In the genomic region with DNA sequence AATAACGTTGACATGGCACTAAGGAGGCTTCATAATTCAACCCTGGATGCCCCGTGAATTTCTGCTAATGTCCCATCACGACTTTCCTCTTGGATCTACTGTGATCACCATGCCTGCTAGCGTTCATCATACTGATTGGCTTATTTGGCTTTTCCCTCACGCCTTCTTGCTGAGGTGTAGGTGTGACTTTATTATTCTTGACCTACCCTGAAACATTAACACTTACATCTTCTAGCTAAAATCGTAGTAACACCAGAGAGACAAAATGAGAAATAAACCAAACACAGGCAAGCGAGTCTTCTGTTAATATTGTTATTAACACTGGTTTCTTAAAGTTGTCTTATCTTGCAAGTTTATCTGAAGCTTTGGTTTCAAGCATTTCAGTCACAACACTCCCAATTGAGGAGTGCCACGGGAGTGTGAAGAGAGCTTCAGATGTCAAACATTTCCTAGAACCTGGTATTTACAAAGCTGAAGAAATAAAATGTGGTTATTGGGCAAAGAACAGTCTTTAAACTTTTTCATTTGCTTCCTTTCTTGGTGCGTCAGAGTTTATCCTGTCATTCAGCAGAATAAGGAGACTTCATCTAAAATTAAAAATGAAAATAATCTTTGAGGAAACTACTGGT, we compare ENCODE assay signal across 23 cellular contexts. TPM values are rescaled to one million over a fixed set of nuclear protein-coding genes. Genes with fewer than 3 reads are reported as not detected.
DNase-seq lines count a peak whose midpoint lies in the region; ATAC-seq and TF ChIP-seq lines count a peak whose summit lies in the region.
"Had no signal": no experiment of that assay in that cellular context is flagged by ENCODE, and none has a peak within 500 bp of the region (broad histone marks: within the 10 kb centered on the region; RNA-seq: fewer than 3 reads in every experiment).

No MANE protein-coding gene starts in this region.

- peaks cover 77% of the 10 kb centered on the region for H3K36me3 Mint-ChIP-seq in activated naive CD4-positive, alpha-beta T cell treated with anti-CD3 and anti-CD28 coated beads, Interleukin-2, amount 10 ng/mL, durations not matched to agents 7 days and 5 days
- peaks cover 3% of the 10 kb centered on the region for H3K36me3 Mint-ChIP-seq in T-helper 17 cell (ENCODE audit: low read depth)
- peaks cover 35% of the 10 kb centered on the region for H3K36me3 Mint-ChIP-seq in central memory CD8-positive, alpha-beta T cell (ENCODE audit: insufficient read depth)
- H3K36me3 Mint-ChIP-seq in stimulated activated effector memory CD8-positive, alpha-beta T cell treated with anti-CD3 and anti-CD28 coated beads, Interleukin-12 subunit alpha, Interleukin-12 subunit beta, amount 100 ng/mL, for 72 hours, result peaks cover 67% of the 10 kb centered on the region

- TF ChIP-seq CTCF in tibial artery (IDR thresholded peaks at IDR 0.05), result no peak

- CTCF ChIA-PET in activated naive CD4-positive, alpha-beta T cell treated with anti-CD3 and anti-CD28 coated beads, Interleukin-2, amount 10 ng/mL, durations not matched to agents 7 days and 5 days (lab: Charles Lee), result interaction anchor here (0.8 to 1.8 kb wide), 13 partner anchors 8 to 246 kb away, joined by 3 to 7 read pairs (median 4); no protein-coding TSS in a partner anchor

- H3K4me1 Mint-ChIP-seq in activated naive CD4-positive, alpha-beta T cell treated with anti-CD3 and anti-CD28 coated beads, Interleukin-2, amount 10 ng/mL, durations not matched to agents 7 days and 5 days, result peaks cover 77% of the 10 kb centered on the region
- peaks cover 17% of the 10 kb centered on the region for H3K4me1 Mint-ChIP-seq in T-helper 17 cell
- H3K4me1 Mint-ChIP-seq in central memory CD8-positive, alpha-beta T cell, result peaks cover 34% of the 10 kb centered on the region
- peaks cover 48% of the 10 kb centered on the region for H3K4me1 Mint-ChIP-seq in stimulated activated effector memory CD8-positive, alpha-beta T cell treated with anti-CD3 and anti-CD28 coated beads, Interleukin-12 subunit alpha, Interleukin-12 subunit beta, amount 100 ng/mL, for 72 hours

- intact Hi-C loops in tibial artery (cut with DNase I; ENCODE audit: low total_unique reads), result loop anchor here (2.0 kb wide), 1 partner anchor 247 kb away; no protein-coding TSS in a partner anchor

- H3K27me3 Mint-ChIP-seq in activated naive CD4-positive, alpha-beta T cell treated with anti-CD3 and anti-CD28 coated beads, Interleukin-2, amount 10 ng/mL, durations not matched to agents 7 days and 5 days, result no peaks in the 10 kb centered on the region
- no peaks in the 10 kb centered on the region for H3K27me3 Mint-ChIP-seq in T-helper 17 cell
- H3K27me3 Mint-ChIP-seq in central memory CD8-positive, alpha-beta T cell, result no peaks in the 10 kb centered on the region

- peak; percentile 37 for ATAC-seq in T-helper 17 cell
- ATAC-seq in central memory CD8-positive, alpha-beta T cell (replicated peaks; ENCODE audit: extremely low read depth, poor library complexity, severe bottlenecking), result no peak
- peak; percentile 55 for ATAC-seq in stimulated activated effector memory CD8-positive, alpha-beta T cell treated with anti-CD3 and anti-CD28 coated beads, Interleukin-12 subunit alpha, Interleukin-12 subunit beta, amount 100 ng/mL, for 72 hours
- ATAC-seq in GM21723 (IDR thresholded peaks at IDR 0.05; ENCODE audit: unreplicated experiment), result no peak
- ATAC-seq: heart right ventricle, mucosa of descending colon had no signal

- H3K4me3 ChIP-seq in tibial artery, result no peak overlapping the region
- H3K4me3 ChIP-seq: heart right ventricle, left ventricle myocardium inferior, mucosa of descending colon, Peyer's patch, testis had no signal

- no peak overlapping the region for H3K27ac ChIP-seq in tibial artery
- H3K27ac ChIP-seq: C4-2B, epithelial cell of prostate, left ventricle myocardium inferior, testis had no signal

- peak overlapping the region; percentile 78 for H3K27ac Mint-ChIP-seq in activated naive CD4-positive, alpha-beta T cell treated with anti-CD3 and anti-CD28 coated beads, Interleukin-2, amount 10 ng/mL, durations not matched to agents 7 days and 5 days
- H3K27ac Mint-ChIP-seq in T-helper 17 cell, result peak overlapping the region; percentile 89
- peak overlapping the region; percentile 58 for H3K27ac Mint-ChIP-seq in central memory CD8-positive, alpha-beta T cell (ENCODE audit: low read depth)
- peak overlapping the region; percentile 58 for H3K27ac Mint-ChIP-seq in stimulated activated effector memory CD8-positive, alpha-beta T cell treated with anti-CD3 and anti-CD28 coated beads, Interleukin-12 subunit alpha, Interleukin-12 subunit beta, amount 100 ng/mL, for 72 hours

- peaks cover 0 to 5% (median 2%) of the 10 kb centered on the region in 4 donors for H3K4me1 ChIP-seq in tibial artery
- H3K4me1 ChIP-seq: Peyer's patch, testis had no signal

- H3K27me3 ChIP-seq in tibial artery, result no peaks in the 10 kb centered on the region
- H3K27me3 ChIP-seq: Peyer's patch, testis had no signal

- no peaks in the 10 kb centered on the region for H3K36me3 ChIP-seq in tibial artery
- H3K36me3 ChIP-seq: left ventricle myocardium inferior, Peyer's patch had no signal

- peak overlapping the region; percentile 4 for H3K4me3 Mint-ChIP-seq in activated naive CD4-positive, alpha-beta T cell treated with anti-CD3 and anti-CD28 coated beads, Interleukin-2, amount 10 ng/mL, durations not matched to agents 7 days and 5 days
- H3K4me3 Mint-ChIP-seq in T-helper 17 cell, result peak overlapping the region; percentile 15
- H3K4me3 Mint-ChIP-seq in central memory CD8-positive, alpha-beta T cell, result peak overlapping the region; percentile 57
- H3K4me3 Mint-ChIP-seq in stimulated activated effector memory CD8-positive, alpha-beta T cell treated with anti-CD3 and anti-CD28 coated beads, Interleukin-12 subunit alpha, Interleukin-12 subunit beta, amount 100 ng/mL, for 72 hours, result peak overlapping the region; percentile 32

- H3K9me3 ChIP-seq in T-helper 17 cell (ENCODE audit: control insufficient read depth, low read length, poor library complexity, severe bottlenecking) (no peaks in the 10 kb centered on the region), tibial artery (no peaks in the 10 kb centered on the region)
- H3K9me3 ChIP-seq: heart right ventricle, left ventricle myocardium inferior, mucosa of descending colon, Peyer's patch, testis had no signal

- DNase-seq in activated naive CD4-positive, alpha-beta T cell treated with anti-CD3 and anti-CD28 coated beads, Interleukin-2, amount 10 ng/mL, durations not matched to agents 7 days and 5 days, result no peak
- no peak for DNase-seq in activated naive CD4-positive, alpha-beta T cell treated with anti-CD3 and anti-CD28 coated beads, Interleukin-2, amount 50 U/mL, for 16 hours
- no peak for DNase-seq in T-helper 17 cell
- no peak for DNase-seq in central memory CD8-positive, alpha-beta T cell (ENCODE audit: low spot score in 2 of 2)
- DNase-seq in stimulated activated effector memory CD8-positive, alpha-beta T cell treated with anti-CD3 and anti-CD28 coated beads, Interleukin-12 subunit alpha, Interleukin-12 subunit beta, amount 100 ng/mL, for 72 hours (ENCODE audit: low spot score in 2 of 2), result no peak
- no peak for DNase-seq in tibial artery
- DNase-seq in amygdala (lab: John Stamatoyannopoulos, UW), result no peak
- DNase-seq: activated effector memory CD4-positive, alpha-beta T cell treated with anti-CD3 and anti-CD28 coated beads, Interleukin-2, amount 50 U/mL, for 16 hours; cerebellar nuclear complex; DMS153; foreskin fibroblast; heart right ventricle; left ventricle myocardium inferior; MM.1S; mucosa of descending colon; NCI-H1436 treated with DMSO at 0.1 percent for 48 hours; NCI-H510A; NK-92 treated with Interleukin-12 subunit alpha and Interleukin-12 subunit beta, amount 100 ng/mL, for 24 hours; Peyer's patch; testis had no signal

- peaks cover 3% of the 10 kb centered on the region for H3K9me3 Mint-ChIP-seq in activated naive CD4-positive, alpha-beta T cell treated with anti-CD3 and anti-CD28 coated beads, Interleukin-2, amount 10 ng/mL, durations not matched to agents 7 days and 5 days
- no peaks in the 10 kb centered on the region for H3K9me3 Mint-ChIP-seq in central memory CD8-positive, alpha-beta T cell
- H3K9me3 Mint-ChIP-seq in stimulated activated effector memory CD8-positive, alpha-beta T cell treated with anti-CD3 and anti-CD28 coated beads, Interleukin-12 subunit alpha, Interleukin-12 subunit beta, amount 100 ng/mL, for 72 hours, result no peaks in the 10 kb centered on the region

RNA-seq across cellular contexts. Expression of a gene that starts 15.4 kb away (rescaled TPM):
- total RNA-seq in T-helper 17 cell, result 10 to 100 TPM; 80.7 to 86.4 TPM

Comparison
In these comparisons a context has a peak if more than half of its experiments do, and no peak if none do; other contexts are left out.
1. H3K4me3 Mint-ChIP-seq: peak in every context shown above with its lines; median percentile 57 in central memory CD8-positive, alpha-beta T cell; 32 in stimulated activated effector memory CD8-positive, alpha-beta T cell treated with anti-CD3 and anti-CD28 coated beads, Interleukin-12 subunit alpha, Interleukin-12 subunit beta, amount 100 ng/mL, for 72 hours; 15 in T-helper 17 cell; 4 in activated naive CD4-positive, alpha-beta T cell treated with anti-CD3 and anti-CD28 coated beads, Interleukin-2, amount 10 ng/mL, durations not matched to agents 7 days and 5 days.
2. ATAC-seq: peak in T-helper 17 cell (single experiment) and stimulated activated effector memory CD8-positive, alpha-beta T cell treated with anti-CD3 and anti-CD28 coated beads, Interleukin-12 subunit alpha, Interleukin-12 subunit beta, amount 100 ng/mL, for 72 hours (single experiment); none in central memory CD8-positive, alpha-beta T cell (single experiment) and GM21723 (single experiment).
3. Peak in every context shown above with its lines, with median percentiles within 50 percentile points of each other: H3K27ac Mint-ChIP-seq.